Comparison of ENCODE assay signal across 31 cellular contexts in genomic region chr1:55167224-55167623, GRCh38. TPM values are rescaled to one million over a fixed set of nuclear protein-coding genes. Genes with fewer than 3 reads are reported as not detected.
DNase-seq lines count a peak whose midpoint lies in the region; ATAC-seq, FAIRE-seq and TF ChIP-seq lines count a peak whose summit lies in the region.
"Had no signal": no experiment of that assay in that cellular context is flagged by ENCODE, and none has a peak within 500 bp of the region (broad histone marks: within the 10 kb centered on the region; RNA-seq: fewer than 3 reads in every experiment).

No MANE protein-coding gene starts in this region.

- H3K4me1 Mint-ChIP-seq in activated naive CD8-positive, alpha-beta T cell treated with anti-CD3 and anti-CD28 coated beads, Interleukin-2, amount 50 U/mL, for 24 hours, result peaks cover 60% of the 10 kb centered on the region
- peaks cover 29% of the 10 kb centered on the region for H3K4me1 Mint-ChIP-seq in stimulated activated memory B cell treated with anti-CD40 and anti-IgM and Interleukin-4, amounts not matched to agents 10 μg/mL and 1 μg/mL and 100 μg/mL, for 72 hours

- FAIRE-seq in H54 (lab: Jason Lieb, UNC), result peak; percentile 36
- FAIRE-seq: endothelial cell of umbilical vein, pancreas, TTC549 had no signal

- intact Hi-C loops in Right ventricle myocardium superior (cut with DNase I), result no loop called here

- H3K27ac ChIP-seq in right atrium auricular region, result no peak overlapping the region
- H3K27ac ChIP-seq: BLaER1 treated with 17β-estradiol and CSF1 and Interleukin-3, amounts not matched to agents 10 nM and 100 nM; hepatocyte; neural progenitor cell; pancreas; SK-N-MC; vagina had no signal

- no peaks in the 10 kb centered on the region for H3K27me3 ChIP-seq in right atrium auricular region
- H3K27me3 ChIP-seq: BLaER1 treated with 17β-estradiol and CSF1 and Interleukin-3, amounts not matched to agents 10 nM and 100 nM; gastroesophageal sphincter; hepatocyte; neural progenitor cell; pancreas; stomach; vagina had no signal

- H3K4me3 Mint-ChIP-seq in activated naive CD8-positive, alpha-beta T cell treated with anti-CD3 and anti-CD28 coated beads, Interleukin-2, amount 50 U/mL, for 24 hours, result no peak overlapping the region
- no peak overlapping the region for H3K4me3 Mint-ChIP-seq in stimulated activated memory B cell treated with anti-CD40 and anti-IgM and Interleukin-4, amounts not matched to agents 10 μg/mL and 1 μg/mL and 100 μg/mL, for 72 hours
- H3K4me3 Mint-ChIP-seq: activated CD4-positive, alpha-beta memory T cell treated with anti-CD3 and anti-CD28 coated beads for 36 hours; neural progenitor cell had no signal

- H3K27ac Mint-ChIP-seq in activated naive CD8-positive, alpha-beta T cell treated with anti-CD3 and anti-CD28 coated beads, Interleukin-2, amount 50 U/mL, for 24 hours, result peak overlapping the region; percentile 88
- H3K27ac Mint-ChIP-seq in stimulated activated memory B cell treated with anti-CD40 and anti-IgM and Interleukin-4, amounts not matched to agents 10 μg/mL and 1 μg/mL and 100 μg/mL, for 72 hours, result peak overlapping the region; percentile 11
- H3K27ac Mint-ChIP-seq: neural progenitor cell had no signal

- no peak for TF ChIP-seq CTCF in right atrium auricular region (IDR thresholded peaks at IDR 0.05)

- H3K4me1 ChIP-seq in right atrium auricular region, result peaks cover 0 to 8% of the 10 kb centered on the region in 2 donors
- H3K4me1 ChIP-seq: BLaER1 treated with 17β-estradiol and CSF1 and Interleukin-3, amounts not matched to agents 10 nM and 100 nM; neural progenitor cell; pancreas; vagina had no signal

- DNase-seq in Right ventricle myocardium superior (no peak), right atrium auricular region (ENCODE audit: low spot score) (no peak), H54 (ENCODE audit: insufficient read length, low spot score) (no peak), COLO829 (ENCODE audit: low spot score) (no peak), NAMALWA (ENCODE audit: low spot score) (no peak)
- no peak for DNase-seq in activated naive CD8-positive, alpha-beta T cell treated with anti-CD3 and anti-CD28 coated beads, Interleukin-2, amount 50 U/mL, for 24 hours
- DNase-seq: activated CD4-positive, alpha-beta memory T cell treated with anti-CD3 and anti-CD28 coated beads for 36 hours; activated gamma-delta T cell treated with Interleukin-2 at 50 U/mL for 16 hours; DMS79 treated with DMSO at 0.1 percent for 48 hours; GDM1; HCEC 1CT; KG1; mucosa of descending colon; NCI-H1105; NCI-H1930; NCI-H526 treated with DMSO at 0.1 percent for 48 hours; NK-92 treated with Interleukin-12 subunit alpha and Interleukin-12 subunit beta, amount 100 ng/mL, for 24 hours; pancreas; stomach had no signal

- H3K36me3 ChIP-seq in right atrium auricular region, result peaks cover 33% of the 10 kb centered on the region

- no peaks in the 10 kb centered on the region for H3K27me3 Mint-ChIP-seq in activated naive CD8-positive, alpha-beta T cell treated with anti-CD3 and anti-CD28 coated beads, Interleukin-2, amount 50 U/mL, for 24 hours
- H3K27me3 Mint-ChIP-seq in stimulated activated memory B cell treated with anti-CD40 and anti-IgM and Interleukin-4, amounts not matched to agents 10 μg/mL and 1 μg/mL and 100 μg/mL, for 72 hours, result no peaks in the 10 kb centered on the region
- H3K27me3 Mint-ChIP-seq: activated CD4-positive, alpha-beta memory T cell treated with anti-CD3 and anti-CD28 coated beads for 36 hours had no signal

- no peak for TF ChIP-seq POLR2A in H54 (IDR thresholded peaks at IDR 0.05; ENCODE audit: low read depth, low read length)

- no peaks in the 10 kb centered on the region for H3K9me3 ChIP-seq in right atrium auricular region
- H3K9me3 ChIP-seq: BLaER1 treated with 17β-estradiol and CSF1 and Interleukin-3, amounts not matched to agents 10 nM and 100 nM; gastroesophageal sphincter; mucosa of descending colon; pancreas; stomach; vagina had no signal

- no peak overlapping the region for H3K4me3 ChIP-seq in right atrium auricular region
- H3K4me3 ChIP-seq: BLaER1 treated with 17β-estradiol and CSF1 and Interleukin-3, amounts not matched to agents 10 nM and 100 nM; gastroesophageal sphincter; hepatocyte; lung; mucosa of descending colon; neural progenitor cell; pancreas; SK-N-MC; smooth muscle cell; stomach; vagina had no signal

- peaks cover 72% of the 10 kb centered on the region for H3K36me3 Mint-ChIP-seq in activated naive CD8-positive, alpha-beta T cell treated with anti-CD3 and anti-CD28 coated beads, Interleukin-2, amount 50 U/mL, for 24 hours (ENCODE audit: low read depth)
- peaks cover 67% of the 10 kb centered on the region for H3K36me3 Mint-ChIP-seq in stimulated activated memory B cell treated with anti-CD40 and anti-IgM and Interleukin-4, amounts not matched to agents 10 μg/mL and 1 μg/mL and 100 μg/mL, for 72 hours

- H3K9me3 Mint-ChIP-seq in activated naive CD8-positive, alpha-beta T cell treated with anti-CD3 and anti-CD28 coated beads, Interleukin-2, amount 50 U/mL, for 24 hours, result no peaks in the 10 kb centered on the region
- H3K9me3 Mint-ChIP-seq in stimulated activated memory B cell treated with anti-CD40 and anti-IgM and Interleukin-4, amounts not matched to agents 10 μg/mL and 1 μg/mL and 100 μg/mL, for 72 hours, result no peaks in the 10 kb centered on the region
- H3K9me3 Mint-ChIP-seq: activated CD4-positive, alpha-beta memory T cell treated with anti-CD3 and anti-CD28 coated beads for 36 hours; neural progenitor cell had no signal

- ATAC-seq in Right ventricle myocardium superior (ENCODE audit: poor library complexity), result peak; percentile 29
- peak; percentile 22 for ATAC-seq in activated naive CD8-positive, alpha-beta T cell treated with anti-CD3 and anti-CD28 coated beads, Interleukin-2, amount 50 U/mL, for 24 hours
- no peak for ATAC-seq in stimulated activated memory B cell treated with anti-CD40 and anti-IgM and Interleukin-4, amounts not matched to agents 10 μg/mL and 1 μg/mL and 100 μg/mL, for 72 hours
- ATAC-seq: activated CD4-positive, CD25-positive, alpha-beta regulatory T cell treated with anti-CD3 and anti-CD28 coated beads, Interleukin-2, amount 50 U/mL, for 24 hours; gastroesophageal sphincter; mucosa of descending colon; pancreas had no signal

RNA-seq across cellular contexts. Expression of gene USP24, which starts 47.9 kb away (rescaled TPM):
- total RNA-seq in Right ventricle myocardium superior (32.9 TPM), right atrium auricular region (10 to 100 TPM; 29.0 to 36.2 TPM)
